In genomic region chr2:62467475-62468321, GRCh38 we compare ENCODE assay signal across 11 cellular contexts. TPM values are rescaled to one million over a fixed set of nuclear protein-coding genes. Genes with fewer than 3 reads are reported as not detected.
DNase-seq lines count a peak whose midpoint lies in the region; ATAC-seq and TF ChIP-seq lines count a peak whose summit lies in the region.
"Had no signal": no experiment of that assay in that cellular context is flagged by ENCODE, and none has a peak within 500 bp of the region (broad histone marks: within the 10 kb centered on the region; RNA-seq: fewer than 3 reads in every experiment).

No MANE protein-coding gene starts in this region.

- TF ChIP-seq CTCF in DND-41 (IDR thresholded peaks at IDR 0.05; ENCODE audit: borderline replicate concordance, extremely low read depth, low read length, poor library complexity, severe bottlenecking), result no peak

- H3K27ac ChIP-seq in DND-41 (ENCODE audit: low read length) (no peak overlapping the region), epithelial cell of prostate (peak overlapping the region; percentile 29)

- ATAC-seq in DND-41 (ENCODE audit: insufficient read depth, low read depth), result peak; percentile 40; the same call in 1 of the 3 replicates
- ATAC-seq in GM19397 (IDR thresholded peaks at IDR 0.05; ENCODE audit: unreplicated experiment), result no peak
- ATAC-seq: activated naive CD8-positive, alpha-beta T cell treated with anti-CD3 and anti-CD28 coated beads, Interleukin-2, amount 50 U/mL, for 24 hours had no signal

- H3K9me3 ChIP-seq in DND-41 (ENCODE audit: insufficient read depth, low read length, severe bottlenecking), result no peaks in the 10 kb centered on the region

- DNase-seq in DND-41, result no peak
- DNase-seq in NCI-H146 treated with DMSO at 0.1 percent for 48 hours (lab: John Stamatoyannopoulos, UW; ENCODE audit: unreplicated experiment), result peak; percentile 67
- DNase-seq in epithelial cell of prostate (ENCODE audit: low read depth, low spot score), result no peak
- peak; percentile 86 for DNase-seq in myocyte (ENCODE audit: low read depth)
- no peak for DNase-seq in 8988T
- no peak for DNase-seq in hepatic stellate cell (ENCODE audit: low spot score)
- DNase-seq in AG08395 (ENCODE audit: low spot score), result no peak
- DNase-seq: activated CD4-positive, CD25-positive, alpha-beta regulatory T cell; activated naive CD8-positive, alpha-beta T cell treated with anti-CD3 and anti-CD28 coated beads, Interleukin-2, amount 50 U/mL, for 24 hours; NCI-H82 had no signal

- no peaks in the 10 kb centered on the region for H3K79me2 ChIP-seq in DND-41 (ENCODE audit: insufficient read depth, low read length)

- H3K4me1 ChIP-seq in DND-41 (ENCODE audit: insufficient read depth, low read length), result no peaks in the 10 kb centered on the region

- no peaks in the 10 kb centered on the region for H3K27me3 ChIP-seq in DND-41 (ENCODE audit: insufficient read depth, low read length, poor library complexity)

- H3K9ac ChIP-seq in DND-41 (ENCODE audit: low read depth, low read length), result no peak overlapping the region

- no peak overlapping the region for H2AFZ ChIP-seq in DND-41 (ENCODE audit: low read depth, low read length)

- H3K36me3 ChIP-seq in DND-41 (ENCODE audit: insufficient read depth, low read length), result no peaks in the 10 kb centered on the region

- no peak overlapping the region for H3K4me3 ChIP-seq in DND-41 (ENCODE audit: low read depth in 1 of 2, low read length in 2 of 2)

- H4K20me1 ChIP-seq in DND-41 (ENCODE audit: insufficient read depth, low read length), result no peaks in the 10 kb centered on the region

- H3K4me2 ChIP-seq in DND-41 (ENCODE audit: insufficient read depth, low read length), result no peak overlapping the region

RNA-seq across cellular contexts. Expression of gene TMEM17, which starts 38.3 kb away (rescaled TPM):
- total RNA-seq in myocyte, result 1.6 and 2.5 TPM in 2 replicates
- 3.5 TPM for polyA plus RNA-seq in myocyte (2012)

Comparison
In these comparisons a context has a peak if more than half of its experiments do, and no peak if none do; other contexts are left out.
1. DNase-seq: peak in NCI-H146 treated with DMSO at 0.1 percent for 48 hours (single experiment) and myocyte (single experiment); none in DND-41 (single experiment), epithelial cell of prostate (single experiment), 8988T (single experiment), hepatic stellate cell (single experiment) and AG08395 (single experiment).